Comparison of ENCODE assay signal across 8 cellular contexts in the genomic region with DNA sequence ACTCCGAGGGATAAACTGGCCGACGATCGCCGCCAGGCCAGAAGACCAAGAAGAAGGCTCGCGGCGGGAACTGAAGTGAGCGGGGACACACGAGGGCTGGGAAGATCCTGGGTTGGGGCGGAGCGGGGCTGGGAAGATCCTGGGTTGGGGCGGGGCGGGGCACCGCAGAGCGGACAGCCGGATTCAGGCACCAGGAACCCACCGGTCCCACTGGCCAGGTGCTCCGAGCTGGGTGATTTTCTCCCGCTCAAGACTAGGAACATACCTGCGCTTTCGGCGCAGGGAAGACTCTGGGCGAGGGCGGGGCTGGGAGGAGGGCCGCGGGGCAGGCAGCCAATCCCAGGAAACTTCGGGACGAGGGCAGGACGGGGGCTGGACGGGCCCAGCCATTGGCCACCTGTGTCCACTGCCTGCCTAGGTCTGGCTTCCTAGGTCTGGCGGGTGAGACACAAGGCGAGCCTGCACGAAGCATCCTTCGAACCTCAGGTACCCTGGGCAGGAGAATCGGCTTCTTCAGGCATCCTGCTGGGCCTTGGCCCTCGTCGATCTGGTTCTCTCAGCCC. TPM values are rescaled to one million over a fixed set of nuclear protein-coding genes. Genes with fewer than 3 reads are reported as not detected.
DNase-seq lines count a peak whose midpoint lies in the region; ATAC-seq, FAIRE-seq and TF ChIP-seq lines count a peak whose summit lies in the region.

A gene with protein sequence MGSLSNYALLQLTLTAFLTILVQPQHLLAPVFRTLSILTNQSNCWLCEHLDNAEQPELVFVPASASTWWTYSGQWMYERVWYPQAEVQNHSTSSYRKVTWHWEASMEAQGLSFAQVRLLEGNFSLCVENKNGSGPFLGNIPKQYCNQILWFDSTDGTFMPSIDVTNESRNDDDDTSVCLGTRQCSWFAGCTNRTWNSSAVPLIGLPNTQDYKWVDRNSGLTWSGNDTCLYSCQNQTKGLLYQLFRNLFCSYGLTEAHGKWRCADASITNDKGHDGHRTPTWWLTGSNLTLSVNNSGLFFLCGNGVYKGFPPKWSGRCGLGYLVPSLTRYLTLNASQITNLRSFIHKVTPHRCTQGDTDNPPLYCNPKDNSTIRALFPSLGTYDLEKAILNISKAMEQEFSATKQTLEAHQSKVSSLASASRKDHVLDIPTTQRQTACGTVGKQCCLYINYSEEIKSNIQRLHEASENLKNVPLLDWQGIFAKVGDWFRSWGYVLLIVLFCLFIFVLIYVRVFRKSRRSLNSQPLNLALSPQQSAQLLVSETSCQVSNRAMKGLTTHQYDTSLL (minus strand): TSS at position 77 of the 563 bp plus-strand sequence. CDS start 5,905 bp downstream, outside the sequence.

- FAIRE-seq in GM19239 (lab: Jason Lieb, UNC) (no peak), H54 (lab: Jason Lieb, UNC) (no peak)

- peak within 1 kb of the TSS; percentile 80 to 85 for H3K4me3 Mint-ChIP-seq in stimulated activated naive CD8-positive, alpha-beta T cell treated with anti-CD3 and anti-CD28 coated beads, Interleukin-15, amount 100 ng/mL, for 72 hours

- H3K4me3 ChIP-seq in coronary artery, result peak within 1 kb of the TSS; percentile 76

- peaks cover 15% of the 10 kb centered on the region for H3K4me1 Mint-ChIP-seq in stimulated activated naive CD8-positive, alpha-beta T cell treated with anti-CD3 and anti-CD28 coated beads, Interleukin-15, amount 100 ng/mL, for 72 hours

- no peak for TF ChIP-seq POLR2A in H54 (IDR thresholded peaks at IDR 0.05; ENCODE audit: low read depth, low read length)

- TF ChIP-seq CTCF in coronary artery (IDR thresholded peaks at IDR 0.05), result no peak

- DNase-seq in DMS153 (lab: John Stamatoyannopoulos, UW), result peak; percentile 90
- peak; percentile 47 for DNase-seq in NCI-H69 (lab: John Stamatoyannopoulos, UW)
- DNase-seq in coronary artery (ENCODE audit: low spot score), result peak; percentile 73
- peak; percentile 59 for DNase-seq in left lobe of liver (ENCODE audit: low spot score)
- no peak for DNase-seq in stimulated activated naive CD8-positive, alpha-beta T cell treated with anti-CD3 and anti-CD28 coated beads, Interleukin-15, amount 100 ng/mL, for 72 hours
- no peak for DNase-seq in GM19239 (ENCODE audit: insufficient read length, low spot score)
- DNase-seq in H54 (ENCODE audit: insufficient read length, low spot score), result no peak

- peak within 1 kb of the TSS in 1 of 2 donors; percentile 43 for H3K27ac Mint-ChIP-seq in stimulated activated naive CD8-positive, alpha-beta T cell treated with anti-CD3 and anti-CD28 coated beads, Interleukin-15, amount 100 ng/mL, for 72 hours

- H3K27ac ChIP-seq in coronary artery, result no peak within 1 kb of the TSS

- no peaks in the 10 kb centered on the region for H3K9me3 Mint-ChIP-seq in stimulated activated naive CD8-positive, alpha-beta T cell treated with anti-CD3 and anti-CD28 coated beads, Interleukin-15, amount 100 ng/mL, for 72 hours

- ATAC-seq in left lobe of liver (peak; percentile 88), GM19328 (IDR thresholded peaks at IDR 0.05; ENCODE audit: unreplicated experiment) (no peak)
- no peak for ATAC-seq in stimulated activated naive CD8-positive, alpha-beta T cell treated with anti-CD3 and anti-CD28 coated beads, Interleukin-15, amount 100 ng/mL, for 72 hours

- peaks cover 80% of the 10 kb centered on the region for H3K27me3 Mint-ChIP-seq in stimulated activated naive CD8-positive, alpha-beta T cell treated with anti-CD3 and anti-CD28 coated beads, Interleukin-15, amount 100 ng/mL, for 72 hours

RNA-seq across cellular contexts. Expression of the gene that starts here (rescaled TPM):
- total RNA-seq in left lobe of liver, result not detected

Comparison
In these comparisons a context has a peak if more than half of its experiments do, and no peak if none do; other contexts are left out.
1. Peak in DNase-seq and ATAC-seq in left lobe of liver; RNA of the gene not detected or under 1 TPM.
2. DNase-seq: peak in DMS153 (single experiment), NCI-H69 (single experiment) and coronary artery (single experiment); none in stimulated activated naive CD8-positive, alpha-beta T cell treated with anti-CD3 and anti-CD28 coated beads, Interleukin-15, amount 100 ng/mL, for 72 hours (0 of 2), GM19239 (single experiment) and H54 (single experiment).